24 cellular contexts compared by ENCODE assay signal in the genomic region with DNA sequence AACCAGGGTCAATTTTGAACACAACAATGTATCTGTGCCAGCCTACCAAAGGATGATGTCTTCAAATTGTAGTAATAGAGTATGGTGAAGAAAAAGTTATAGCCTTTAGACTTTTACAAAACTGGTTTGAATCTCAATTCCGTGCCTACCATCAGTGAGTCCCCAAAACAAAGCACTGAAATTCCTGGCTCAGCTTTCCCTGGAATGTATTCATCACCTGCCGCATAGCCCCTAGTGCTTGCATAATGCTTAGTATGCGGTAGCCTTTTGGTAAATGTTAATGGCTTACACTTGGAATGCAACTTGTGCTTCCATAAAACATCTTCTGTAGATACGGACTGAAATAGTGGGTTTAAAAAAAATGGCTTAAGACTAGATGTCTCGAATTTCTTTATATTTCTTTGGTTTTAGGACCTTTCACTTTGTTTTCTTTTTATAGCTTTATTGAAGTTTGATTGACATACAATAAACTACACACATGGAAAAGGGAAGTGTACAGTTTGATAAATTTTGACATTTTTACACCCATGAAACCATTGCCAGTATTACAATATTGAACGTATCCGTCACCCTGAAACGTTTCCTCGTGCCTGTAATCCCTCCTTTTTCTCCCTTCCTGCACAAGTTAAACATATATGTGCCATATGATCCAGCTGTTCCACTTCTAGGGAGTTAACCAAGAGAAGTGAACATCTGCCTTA. TPM values are rescaled to one million over a fixed set of nuclear protein-coding genes. Genes with fewer than 3 reads are reported as not detected.
DNase-seq lines count a peak whose midpoint lies in the region; ATAC-seq, FAIRE-seq and TF ChIP-seq lines count a peak whose summit lies in the region.
"Had no signal": no experiment of that assay in that cellular context is flagged by ENCODE, and none has a peak within 500 bp of the region (broad histone marks: within the 10 kb centered on the region; RNA-seq: fewer than 3 reads in every experiment).

No MANE protein-coding gene starts in this region.

- POLR2A ChIA-PET in activated CD8-positive, alpha-beta T cell treated with anti-CD3 and anti-CD28 coated beads for 36 hours (lab: Charles Lee): no interaction called here
- POLR2A ChIA-PET in RWPE1 (lab: Yijun Ruan, JAX; ENCODE audit: low non-redundant PET): no interaction called here

- TF ChIP-seq CTCF in osteoblast (IDR thresholded peaks at IDR 0.05; ENCODE audit: extremely low read depth, low read depth, low read length): no peak
- TF ChIP-seq CTCF in activated CD8-positive, alpha-beta T cell treated with anti-CD3 and anti-CD28 coated beads for 36 hours (IDR thresholded peaks at IDR 0.05): no peak
- TF ChIP-seq CTCF in RWPE1 (conservative IDR thresholded peaks at IDR 0.05; ENCODE audit: low read depth): no peak

- H3K4me1 ChIP-seq in HAP-1 (peaks cover 29% of the 10 kb centered on the region), iPS-18a (ENCODE audit: control insufficient read depth, low read depth, low read length) (peaks cover 34% of the 10 kb centered on the region), osteoblast (ENCODE audit: insufficient read depth, low read length) (peaks cover 4% of the 10 kb centered on the region)

- ATAC-seq in activated CD8-positive, alpha-beta T cell treated with anti-CD3 and anti-CD28 coated beads for 36 hours: no peak
- ATAC-seq: activated T-helper 17 cell treated with anti-CD3 and anti-CD28 coated beads, Interleukin-2, amount 50 U/mL, for 72 hours had no signal

- in situ Hi-C loops in HAP-1 (cut with MboI; ENCODE audit: low sequenced_read_pairs): no loop called here

- H3K4me1 Mint-ChIP-seq in activated naive CD8-positive, alpha-beta T cell (ENCODE audit: low read depth): peaks cover 67% of the 10 kb centered on the region
- H3K4me1 Mint-ChIP-seq in activated CD8-positive, alpha-beta T cell treated with anti-CD3 and anti-CD28 coated beads for 36 hours (ENCODE audit: low read depth): peaks cover 62% of the 10 kb centered on the region

- H3K36me3 ChIP-seq in HAP-1 (replicated peaks): peaks cover 12% of the 10 kb centered on the region
- H3K36me3 ChIP-seq in iPS-18a (ENCODE audit: control insufficient read depth, low read depth, low read length): peaks cover 19% of the 10 kb centered on the region
- peaks cover 13% of the 10 kb centered on the region for H3K36me3 ChIP-seq in osteoblast (ENCODE audit: insufficient read depth, low read length)
- H3K36me3 ChIP-seq: colonic mucosa had no signal

- intact Hi-C loops in activated CD8-positive, alpha-beta T cell treated with anti-CD3 and anti-CD28 coated beads for 36 hours (cut with micrococcal nuclease): no loop called here

- no peak for TF ChIP-seq POLR2A in GM12891 (IDR thresholded peaks at IDR 0.05; ENCODE audit: low read depth, low read length)

- H3K4me2 ChIP-seq in osteoblast (ENCODE audit: insufficient read depth, low read length): no peak overlapping the region

- H3K79me2 ChIP-seq in osteoblast (ENCODE audit: insufficient read depth, low read length): peaks cover 82% of the 10 kb centered on the region

- H3K9ac ChIP-seq in iPS-18a (ENCODE audit: low read length): peak overlapping the region; percentile 57

- FAIRE-seq in GM12891 (lab: Jason Lieb, UNC): no peak
- FAIRE-seq: frontal cortex, pancreas, RCC 7860 had no signal

- H2AFZ ChIP-seq in osteoblast (ENCODE audit: low read length): no peak overlapping the region

- H3K36me3 Mint-ChIP-seq in activated naive CD8-positive, alpha-beta T cell: peaks cover 16% of the 10 kb centered on the region
- H3K36me3 Mint-ChIP-seq in activated CD8-positive, alpha-beta T cell treated with anti-CD3 and anti-CD28 coated beads for 36 hours (ENCODE audit: low read depth): peaks cover 41% of the 10 kb centered on the region

- H3K27ac ChIP-seq in iPS-18a (ENCODE audit: low read length) (peak overlapping the region; percentile 87), osteoblast (ENCODE audit: low read depth, low read length) (no peak overlapping the region), RWPE1 (no peak overlapping the region)
- H3K27ac ChIP-seq: colonic mucosa, epithelial cell of prostate, pancreas, skin epidermis, VCaP had no signal

- no peak overlapping the region for H3K4me3 Mint-ChIP-seq in activated naive CD8-positive, alpha-beta T cell
- no peak overlapping the region for H3K4me3 Mint-ChIP-seq in activated CD8-positive, alpha-beta T cell treated with anti-CD3 and anti-CD28 coated beads for 36 hours
- H3K4me3 Mint-ChIP-seq: activated T-helper 17 cell treated with anti-CD3 and anti-CD28 coated beads, Interleukin-2, amount 50 U/mL, for 72 hours had no signal

- peak overlapping the region; percentile 69 for H3K27ac Mint-ChIP-seq in activated naive CD8-positive, alpha-beta T cell
- H3K27ac Mint-ChIP-seq in activated CD8-positive, alpha-beta T cell treated with anti-CD3 and anti-CD28 coated beads for 36 hours: no peak overlapping the region
- H3K27ac Mint-ChIP-seq: activated T-helper 17 cell treated with anti-CD3 and anti-CD28 coated beads, Interleukin-2, amount 50 U/mL, for 72 hours had no signal

- H3K9me3 ChIP-seq in HAP-1 (no peaks in the 10 kb centered on the region), iPS-18a (ENCODE audit: control insufficient read depth, low read depth, low read length) (no peaks in the 10 kb centered on the region), osteoblast (ENCODE audit: low read depth, low read length) (no peaks in the 10 kb centered on the region)
- H3K9me3 ChIP-seq: colonic mucosa, pancreas had no signal

- DNase-seq in HAP-1 (ENCODE audit: low spot score in 2 of 2) (peak; percentile 69 to 78), osteoblast (ENCODE audit: insufficient read length, low spot score, missing footprints) (peak; percentile 35), GM12891 (ENCODE audit: insufficient read length, low spot score) (no peak), RWPE1 (ENCODE audit: low spot score) (no peak), DMS153 (lab: John Stamatoyannopoulos, UW) (no peak)
- DNase-seq in activated CD8-positive, alpha-beta T cell treated with anti-CD3 and anti-CD28 coated beads for 36 hours: no peak
- DNase-seq: activated CD8-positive, alpha-beta memory T cell treated with anti-CD3 and anti-CD28 coated beads for 24 hours; aorta; colonic mucosa; IMR-90; NCI-H1092 treated with DMSO at 0.1 percent for 48 hours; NCI-H2171; NCI-H82; pancreas; stimulated activated CD4-positive, alpha-beta T cell treated with anti-CD3 and anti-CD28 coated beads, Interleukin-4, amount 100 ng/mL, for 24 hours; stimulated activated CD8-positive, alpha-beta memory T cell treated with anti-CD3 and anti-CD28 coated beads, Interleukin-4, amount 100 ng/mL, for 48 hours had no signal

- H3K9me3 Mint-ChIP-seq in activated naive CD8-positive, alpha-beta T cell (ENCODE audit: low read depth): no peaks in the 10 kb centered on the region
- no peaks in the 10 kb centered on the region for H3K9me3 Mint-ChIP-seq in activated CD8-positive, alpha-beta T cell treated with anti-CD3 and anti-CD28 coated beads for 36 hours
- H3K9me3 Mint-ChIP-seq: activated T-helper 17 cell treated with anti-CD3 and anti-CD28 coated beads, Interleukin-2, amount 50 U/mL, for 72 hours had no signal

- H3K27me3 ChIP-seq in HAP-1 (ENCODE audit: low read depth): no peaks in the 10 kb centered on the region
- no peaks in the 10 kb centered on the region for H3K27me3 ChIP-seq in iPS-18a (ENCODE audit: control insufficient read depth, insufficient read depth, low read length)
- H3K27me3 ChIP-seq in osteoblast (ENCODE audit: insufficient read depth, low read length): no peaks in the 10 kb centered on the region
- H3K27me3 ChIP-seq: colonic mucosa, pancreas had no signal

- H3K4me3 ChIP-seq in HAP-1: no peak overlapping the region
- peak overlapping the region; percentile 51 for H3K4me3 ChIP-seq in iPS-18a (ENCODE audit: low read length)
- no peak overlapping the region for H3K4me3 ChIP-seq in osteoblast (ENCODE audit: insufficient read depth, low read length)
- H3K4me3 ChIP-seq: colonic mucosa, pancreas, skin epidermis had no signal

- H4K20me1 ChIP-seq in osteoblast (ENCODE audit: insufficient read depth, low read length): peaks cover 16% of the 10 kb centered on the region

- CTCF ChIA-PET in activated CD8-positive, alpha-beta T cell treated with anti-CD3 and anti-CD28 coated beads for 36 hours (lab: Charles Lee): interaction anchor here (0.6 to 1.9 kb wide), 4 partner anchors 7 to 132 kb away, joined by 3 to 8 read pairs (median 4); no protein-coding TSS in a partner anchor
- CTCF ChIA-PET in RWPE1 (lab: Yijun Ruan, JAX): no interaction called here

- H3K27me3 Mint-ChIP-seq in activated naive CD8-positive, alpha-beta T cell: no peaks in the 10 kb centered on the region
- H3K27me3 Mint-ChIP-seq in activated CD8-positive, alpha-beta T cell treated with anti-CD3 and anti-CD28 coated beads for 36 hours: no peaks in the 10 kb centered on the region
- H3K27me3 Mint-ChIP-seq: activated T-helper 17 cell treated with anti-CD3 and anti-CD28 coated beads, Interleukin-2, amount 50 U/mL, for 72 hours had no signal

TF ChIP-seq in GM12891, 5 proteins besides CTCF, POLR2A, EP300 and RAD21:
- TF ChIP-seq TAF1 (IDR thresholded peaks at IDR 0.05; ENCODE audit: low read depth, low read length) (no peak), PAX5 (IDR thresholded peaks at IDR 0.05; ENCODE audit: insufficient read depth, low read length, severe bottlenecking) (no peak), SPI1 (IDR thresholded peaks at IDR 0.05; ENCODE audit: low read depth, low read length) (no peak), POLR2AphosphoS5 (IDR thresholded peaks at IDR 0.05; ENCODE audit: low read depth, low read length) (no peak), POU2F2 (IDR thresholded peaks at IDR 0.05; ENCODE audit: low read depth, low read length) (no peak)
TF ChIP-seq in GM12891: peak in this region for 0.

RNA-seq across cellular contexts. Expression of a gene that starts 12.1 kb away (rescaled TPM):
- 28.6 and 39.5 TPM in 2 replicates for total RNA-seq in osteoblast
- polyA plus RNA-seq in GM12891 (2012; ENCODE audit: low read depth, missing spikeins): 12.0 TPM
- total RNA-seq in activated CD8-positive, alpha-beta T cell treated with anti-CD3 and anti-CD28 coated beads for 36 hours: 10 to 100 TPM; 52.6 to 56.0 TPM

Comparison
In these comparisons a context has a peak if more than half of its experiments do, and no peak if none do; other contexts are left out.
1. DNase-seq: peak in HAP-1 (2 of 2) and osteoblast (single experiment); none in GM12891 (single experiment), activated CD8-positive, alpha-beta T cell treated with anti-CD3 and anti-CD28 coated beads for 36 hours (single experiment), RWPE1 (single experiment) and DMS153 (single experiment).